17 cellular contexts compared by ENCODE assay signal in genomic region chr7:142787034-142787768, GRCh38. TPM values are rescaled to one million over a fixed set of nuclear protein-coding genes. Genes with fewer than 3 reads are reported as not detected.
DNase-seq lines count a peak whose midpoint lies in the region; ATAC-seq and TF ChIP-seq lines count a peak whose summit lies in the region.
"Had no signal": no experiment of that assay in that cellular context is flagged by ENCODE, and none has a peak within 500 bp of the region (broad histone marks: within the 10 kb centered on the region; RNA-seq: fewer than 3 reads in every experiment).

No MANE protein-coding gene starts in this region.

- peaks cover 12% of the 10 kb centered on the region for H3K4me1 Mint-ChIP-seq in activated naive CD8-positive, alpha-beta T cell treated with anti-CD3 and anti-CD28 coated beads for 36 hours

- H2AK5ac ChIP-seq in trophoblast cell (ENCODE audit: low read length), result no peak overlapping the region

- H4K12ac ChIP-seq in trophoblast cell (ENCODE audit: low read depth, low read length), result no peak overlapping the region

- no peak overlapping the region for H3K18ac ChIP-seq in trophoblast cell (ENCODE audit: low read length)

- peaks cover 52% of the 10 kb centered on the region for H3K36me3 Mint-ChIP-seq in activated naive CD8-positive, alpha-beta T cell treated with anti-CD3 and anti-CD28 coated beads for 36 hours

- peak overlapping the region; percentile 90 for H3K4me3 Mint-ChIP-seq in activated naive CD8-positive, alpha-beta T cell treated with anti-CD3 and anti-CD28 coated beads for 36 hours
- H3K4me3 Mint-ChIP-seq: neural crest cell had no signal

- H4K8ac ChIP-seq in trophoblast cell (ENCODE audit: low read depth, low read length), result no peak overlapping the region

- H3K36me3 ChIP-seq in Peyer's patch (no peaks in the 10 kb centered on the region), skeletal muscle tissue (ENCODE audit: control insufficient read depth in 3 of 3, insufficient read depth in 3 of 3, low read length in 3 of 3) (no peaks in the 10 kb centered on the region), trophoblast cell (ENCODE audit: control insufficient read depth in 1 of 2, insufficient read depth in 2 of 2, low read length in 2 of 2) (no peaks in the 10 kb centered on the region)
- H3K36me3 ChIP-seq: esophagus squamous epithelium, right atrium auricular region had no signal

- H3K27ac ChIP-seq in Peyer's patch, result peak overlapping the region; percentile 38 to 73 (median 60)
- H3K27ac ChIP-seq in skeletal muscle tissue (ENCODE audit: low read depth, low read length), result peak overlapping the region; percentile 8
- no peak overlapping the region for H3K27ac ChIP-seq in trophoblast cell (ENCODE audit: low read depth, low read length)
- H3K27ac ChIP-seq: A549, right atrium auricular region had no signal

- H3K4me1 ChIP-seq in Peyer's patch (no peaks in the 10 kb centered on the region), skeletal muscle tissue (ENCODE audit: control insufficient read depth in 3 of 3, insufficient read depth in 3 of 3, low read length in 3 of 3) (peaks cover 0 to 5% (median 4%) of the 10 kb centered on the region in 3 donors), trophoblast cell (ENCODE audit: control insufficient read depth in 1 of 2, insufficient read depth in 2 of 2, low read length in 2 of 2) (no peaks in the 10 kb centered on the region)

- H2BK12ac ChIP-seq in trophoblast cell (ENCODE audit: low read length), result no peak overlapping the region

- peak; percentile 54 for DNase-seq in SKM-1 treated with dmso at 0.1 percent for 144 hours (lab: John Stamatoyannopoulos, UW; ENCODE audit: unreplicated experiment)
- DNase-seq in SKM-1 (lab: John Stamatoyannopoulos, UW; ENCODE audit: unreplicated experiment), result no peak
- no peak for DNase-seq in Peyer's patch
- no peak for DNase-seq in activated naive CD8-positive, alpha-beta T cell treated with anti-CD3 and anti-CD28 coated beads for 36 hours
- DNase-seq in trophoblast cell, result no peak
- DNase-seq: cortex of kidney; esophagus squamous epithelium; NCI-H2107; stimulated activated CD4-positive, alpha-beta T cell treated with anti-CD3 and anti-CD28 coated beads, Interleukin-2, amount 100 ng/mL, for 48 hours had no signal

- no peak overlapping the region for H3K4ac ChIP-seq in trophoblast cell (ENCODE audit: low read depth, low read length)

- H3K4me3 ChIP-seq in Peyer's patch (peak overlapping the region in 3 of 4 donors; percentile 10 to 15 (median 11)), skeletal muscle tissue (ENCODE audit: low read length in 3 of 3) (no peak overlapping the region), trophoblast cell (ENCODE audit: low read depth, low read length) (no peak overlapping the region)
- H3K4me3 ChIP-seq: A549, right atrium auricular region had no signal

- H3K9me3 Mint-ChIP-seq in activated naive CD8-positive, alpha-beta T cell treated with anti-CD3 and anti-CD28 coated beads for 36 hours, result no peaks in the 10 kb centered on the region
- H3K9me3 Mint-ChIP-seq: neural crest cell had no signal

- WGBS in trophoblast cell (ENCODE audit: extremely low coverage, insufficient coverage, insufficient read length), result no CpG with 5 or more reads among the region's 11 CpGs

- H3K9me3 ChIP-seq in Peyer's patch (no peaks in the 10 kb centered on the region), skeletal muscle tissue (ENCODE audit: control insufficient read depth in 3 of 3, low read length in 3 of 3) (no peaks in the 10 kb centered on the region), trophoblast cell (ENCODE audit: insufficient read depth, low read depth, low read length) (no peaks in the 10 kb centered on the region)
- H3K9me3 ChIP-seq: A549, esophagus squamous epithelium, right atrium auricular region had no signal

- H3K9ac ChIP-seq in skeletal muscle tissue (ENCODE audit: low read depth in 1 of 3, low read length in 3 of 3) (no peak overlapping the region), trophoblast cell (ENCODE audit: low read length) (no peak overlapping the region)

- H3K27ac Mint-ChIP-seq in activated naive CD8-positive, alpha-beta T cell treated with anti-CD3 and anti-CD28 coated beads for 36 hours, result peak overlapping the region; percentile 99

- no peak overlapping the region for H2BK120ac ChIP-seq in trophoblast cell (ENCODE audit: insufficient read depth, low read length, poor library complexity)

- H4K91ac ChIP-seq in trophoblast cell (ENCODE audit: low read depth, low read length), result no peak overlapping the region

- H3K4me2 ChIP-seq in trophoblast cell (ENCODE audit: low read length), result no peak overlapping the region
- H3K4me2 ChIP-seq: A549 had no signal

- no peaks in the 10 kb centered on the region for H3K79me2 ChIP-seq in trophoblast cell (ENCODE audit: control insufficient read depth, insufficient read depth, low read length, poor library complexity)

- H3K27me3 ChIP-seq in Peyer's patch (no peaks in the 10 kb centered on the region), skeletal muscle tissue (ENCODE audit: control insufficient read depth in 3 of 3, insufficient read depth in 3 of 3, low read length in 3 of 3) (peaks cover 0 to 11% (median 0%) of the 10 kb centered on the region in 3 donors), trophoblast cell (ENCODE audit: insufficient read depth, low read length) (no peaks in the 10 kb centered on the region)
- H3K27me3 ChIP-seq: right atrium auricular region had no signal

- no peaks in the 10 kb centered on the region for H3K27me3 Mint-ChIP-seq in activated naive CD8-positive, alpha-beta T cell treated with anti-CD3 and anti-CD28 coated beads for 36 hours

- H3K23ac ChIP-seq in trophoblast cell (ENCODE audit: low read length), result no peak overlapping the region

- TF ChIP-seq CTCF in Peyer's patch (IDR thresholded peaks at IDR 0.05), result no peak

- no peak for TF ChIP-seq POLR2A in Peyer's patch (IDR thresholded peaks at IDR 0.05)

- H2AFZ ChIP-seq in trophoblast cell (ENCODE audit: insufficient read depth, low read length, poor library complexity), result no peak overlapping the region

- H2BK5ac ChIP-seq in trophoblast cell (ENCODE audit: low read depth, low read length, poor library complexity), result no peak overlapping the region

- no peak for ATAC-seq in GM18502 (IDR thresholded peaks at IDR 0.05; ENCODE audit: poor library complexity, unreplicated experiment)
- no peak for ATAC-seq in HG02759 (IDR thresholded peaks at IDR 0.05; ENCODE audit: unreplicated experiment)
- ATAC-seq: A549 had no signal

- no peak overlapping the region for H3K14ac ChIP-seq in trophoblast cell (ENCODE audit: low read length)

- no peaks in the 10 kb centered on the region for H3K79me1 ChIP-seq in trophoblast cell (ENCODE audit: low read length)

RNA-seq across cellular contexts. Expression of gene PRSS2, which starts 16.4 kb away (rescaled TPM):
- total RNA-seq in Peyer's patch, result 100 to 1,000 TPM in 3 of 4 donors, 10 to 100 TPM in 1; 29.7 to 243 (median 208) TPM
- total RNA-seq in activated naive CD8-positive, alpha-beta T cell treated with anti-CD3 and anti-CD28 coated beads for 36 hours, result not detected
- not detected for total RNA-seq in skeletal muscle tissue
- polyA plus RNA-seq in trophoblast cell (2013), result not detected in 2 replicates
- total RNA-seq: astrocyte, esophagus squamous epithelium, MCF 10A, neural crest cell had no signal
- polyA plus RNA-seq: A549 had no signal

RNA-seq across cellular contexts. Expression of gene PRSS1, which starts 37.9 kb away (rescaled TPM):
- not detected for total RNA-seq in Peyer's patch
- not detected for total RNA-seq in activated naive CD8-positive, alpha-beta T cell treated with anti-CD3 and anti-CD28 coated beads for 36 hours
- not detected for total RNA-seq in skeletal muscle tissue
- 0.04 and 0.19 TPM in 2 replicates for polyA plus RNA-seq in trophoblast cell (2013)
- total RNA-seq: astrocyte, esophagus squamous epithelium, MCF 10A, neural crest cell, right atrium auricular region had no signal
- polyA plus RNA-seq: A549 had no signal

Comparison
In these comparisons a context has a peak if more than half of its experiments do, and no peak if none do; other contexts are left out.
1. H3K4me3 ChIP-seq: peak in Peyer's patch (3 of 4); none in skeletal muscle tissue (0 of 3) and trophoblast cell (single experiment).
2. RNA of gene PRSS2, which starts 16.4 kb away (total RNA-seq): 29.7 to 243 TPM in Peyer's patch; not detected in activated naive CD8-positive, alpha-beta T cell treated with anti-CD3 and anti-CD28 coated beads for 36 hours and not detected in skeletal muscle tissue (single experiment); every median in the first group is over 10 times any median in the second.